In genomic region chr16:69328854-69329316, GRCh38 we compare ENCODE assay signal across 8 cellular contexts. TPM values are rescaled to one million over a fixed set of nuclear protein-coding genes. Genes with fewer than 3 reads are reported as not detected.
A peak's percentile ranks its signal among the peaks of the same experiment; 100 is the strongest.
DNase-seq lines count a peak whose midpoint lies in the region; ATAC-seq, FAIRE-seq and TF ChIP-seq lines count a peak whose summit lies in the region.

No MANE protein-coding gene starts in this region.

- DNase-seq in HAP-1 (ENCODE audit: low spot score in 2 of 2) = no peak
- no peak for DNase-seq in activated T-cell treated with anti-CD3 and anti-CD28 coated beads, Interleukin-2, amount 50 U/mL, for 4 hours
- DNase-seq in kidney = peak; percentile 41
- peak; percentile 40 to 63 for DNase-seq in aorta
- DNase-seq in NCI-H774 (lab: John Stamatoyannopoulos, UW) = no peak

- FAIRE-seq in kidney (lab: Jason Lieb, UNC) = no peak

- no peaks in the 10 kb centered on the region for H3K9me3 Mint-ChIP-seq in activated T-cell treated with anti-CD3 and anti-CD28 coated beads, Interleukin-2, amount 50 U/mL, for 4 hours

- H3K27me3 ChIP-seq in ACC112 (ENCODE audit: insufficient read depth, low read length) (no peaks in the 10 kb centered on the region), HAP-1 (ENCODE audit: low read depth) (no peaks in the 10 kb centered on the region), aorta (ENCODE audit: control insufficient read depth in 1 of 2, insufficient read depth in 2 of 2, low read length in 1 of 2) (no peaks in the 10 kb centered on the region)

- H2AFZ ChIP-seq in ACC112 (ENCODE audit: low read length, unreplicated experiment) = no peak overlapping the region

- peak overlapping the region; percentile 1 to 68 for H3K9ac ChIP-seq in kidney (ENCODE audit: low read length in 2 of 2)

- H3K9me3 ChIP-seq in HAP-1 (no peaks in the 10 kb centered on the region), kidney (ENCODE audit: control insufficient read depth in 1 of 2, low read length in 2 of 2) (no peaks in the 10 kb centered on the region), aorta (ENCODE audit: control insufficient read depth, low read length) (no peaks in the 10 kb centered on the region)

- H3K79me2 ChIP-seq in ACC112 (ENCODE audit: control insufficient read depth, insufficient read depth, low read length, unreplicated experiment) = peaks cover 49% of the 10 kb centered on the region

- H3K36me3 ChIP-seq in ACC112 (ENCODE audit: insufficient read depth, low read length) (peaks cover 8% of the 10 kb centered on the region; the same call in 1 of the 2 replicates), HAP-1 (replicated peaks) (peaks cover 77% of the 10 kb centered on the region), kidney (ENCODE audit: control insufficient read depth in 1 of 2, insufficient read depth in 2 of 2, low read length in 2 of 2) (peaks cover 17 to 28% of the 10 kb centered on the region in 2 donors), aorta (ENCODE audit: control insufficient read depth in 1 of 2, insufficient read depth in 2 of 2, low read length in 1 of 2) (peaks cover 2 to 5% of the 10 kb centered on the region in 2 donors)

- H3K4me3 Mint-ChIP-seq in activated T-cell treated with anti-CD3 and anti-CD28 coated beads, Interleukin-2, amount 50 U/mL, for 4 hours = peak overlapping the region; percentile 85

- in situ Hi-C loops in HAP-1 (cut with MboI; ENCODE audit: low sequenced_read_pairs) = no loop called here

- intact Hi-C loops in kidney (cut with DNase I) (no loop called here), aorta (cut with DNase I) (no loop called here)

- H3K27ac ChIP-seq in ACC112 (ENCODE audit: low read depth, low read length) (peak overlapping the region; percentile 11; the same call in 1 of the 2 replicates), kidney (ENCODE audit: low read depth in 2 of 2, low read length in 2 of 2) (peak overlapping the region; percentile 51 to 71), aorta (ENCODE audit: low read depth in 1 of 2, low read length in 2 of 2) (no peak overlapping the region)

- ATAC-seq in activated T-cell treated with anti-CD3 and anti-CD28 coated beads, Interleukin-2, amount 50 U/mL, for 4 hours = no peak
- no peak for ATAC-seq in aorta (ENCODE audit: low FRiP score)
- no peak for ATAC-seq in HG03571 (IDR thresholded peaks at IDR 0.05; ENCODE audit: unreplicated experiment)
- ATAC-seq in GM19467 (IDR thresholded peaks at IDR 0.05; ENCODE audit: unreplicated experiment) = no peak

- H3K4me1 ChIP-seq in ACC112 (ENCODE audit: control insufficient read depth, insufficient read depth, low read length, unreplicated experiment) (peaks cover 13% of the 10 kb centered on the region), HAP-1 (peaks cover 20% of the 10 kb centered on the region), kidney (ENCODE audit: control insufficient read depth in 1 of 2, insufficient read depth in 1 of 2, low read depth in 1 of 2, low read length in 2 of 2) (peaks cover 30 to 40% of the 10 kb centered on the region in 2 donors), aorta (ENCODE audit: control insufficient read depth in 1 of 2, insufficient read depth in 2 of 2, low read length in 2 of 2) (no peaks in the 10 kb centered on the region)

- no peaks in the 10 kb centered on the region for H3K27me3 Mint-ChIP-seq in activated T-cell treated with anti-CD3 and anti-CD28 coated beads, Interleukin-2, amount 50 U/mL, for 4 hours (ENCODE audit: low read depth)

- TF ChIP-seq CTCF in kidney (IDR thresholded peaks at IDR 0.05; ENCODE audit: borderline replicate concordance, extremely low read depth, insufficient read depth) = no peak

- 51 to 53% methylated on average over 10 of the region's 10 CpGs for WGBS in aorta, 2 donors

- H3K4me3 ChIP-seq in ACC112 (ENCODE audit: low read depth, low read length) (peak overlapping the region; percentile 93), HAP-1 (peak overlapping the region; percentile 79), kidney (ENCODE audit: low read length in 2 of 2) (peak overlapping the region; percentile 80 to 84), aorta (ENCODE audit: low read length in 2 of 2) (no peak overlapping the region)

- peaks cover 13% of the 10 kb centered on the region for H3K36me3 Mint-ChIP-seq in activated T-cell treated with anti-CD3 and anti-CD28 coated beads, Interleukin-2, amount 50 U/mL, for 4 hours (ENCODE audit: insufficient read depth)

- peaks cover 49% of the 10 kb centered on the region for H3K4me1 Mint-ChIP-seq in activated T-cell treated with anti-CD3 and anti-CD28 coated beads, Interleukin-2, amount 50 U/mL, for 4 hours (ENCODE audit: low read depth)

RNA-seq across cellular contexts. Expression of gene PDF, which starts 1.5 kb away (rescaled TPM):
- 10 to 100 TPM; 38.2 to 46.7 (median 43.4) TPM for total RNA-seq in activated T-cell treated with anti-CD3 and anti-CD28 coated beads, Interleukin-2, amount 50 U/mL, for 4 hours
- 22.4 TPM for total RNA-seq in kidney
- polyA plus RNA-seq in kidney (ENCODE audit: insufficient read depth, low read depth, low replicate concordance) = 30.8 TPM
- total RNA-seq in aorta = 1 to 10 TPM; 5.7 to 6.0 TPM
- polyA plus RNA-seq in aorta = 1 to 10 TPM; 3.6 to 4.0 TPM

RNA-seq across cellular contexts. Expression of gene COG8, which starts 10.5 kb away (rescaled TPM):
- 10 to 100 TPM; 34.6 to 47.0 (median 43.1) TPM for total RNA-seq in activated T-cell treated with anti-CD3 and anti-CD28 coated beads, Interleukin-2, amount 50 U/mL, for 4 hours
- 49.5 TPM for total RNA-seq in kidney
- polyA plus RNA-seq in kidney (ENCODE audit: insufficient read depth, low read depth, low replicate concordance) = 33.8 TPM
- 10 to 100 TPM; 21.5 to 29.4 TPM for total RNA-seq in aorta
- polyA plus RNA-seq in aorta = 10 to 100 TPM in 1 of 2 donors, 1 to 10 TPM in 1; 5.3 to 16.5 TPM

RNA-seq across cellular contexts. Expression of gene NIP7, which starts 10.7 kb away (rescaled TPM):
- 100 to 1,000 TPM; 129 to 136 (median 132) TPM for total RNA-seq in activated T-cell treated with anti-CD3 and anti-CD28 coated beads, Interleukin-2, amount 50 U/mL, for 4 hours
- total RNA-seq in kidney (20.2 TPM), aorta (10 to 100 TPM; 11.5 to 21.3 TPM)
- polyA plus RNA-seq in kidney (ENCODE audit: insufficient read depth, low read depth, low replicate concordance) (9.9 TPM), aorta (10 to 100 TPM in 1 of 2 donors, 1 to 10 TPM in 1; 7.1 to 14.5 TPM)

RNA-seq across cellular contexts. Expression of gene VPS4A, which starts 17.7 kb away (rescaled TPM):
- total RNA-seq in activated T-cell treated with anti-CD3 and anti-CD28 coated beads, Interleukin-2, amount 50 U/mL, for 4 hours = 10 to 100 TPM; 41.5 to 45.8 (median 44.1) TPM
- 38.6 TPM for total RNA-seq in kidney
- polyA plus RNA-seq in kidney (ENCODE audit: insufficient read depth, low read depth, low replicate concordance) = 62.1 TPM
- 10 to 100 TPM; 28.6 to 30.0 TPM for total RNA-seq in aorta
- polyA plus RNA-seq in aorta = 10 to 100 TPM; 25.4 to 44.6 TPM

RNA-seq across cellular contexts. Expression of gene TMED6, which starts 22.7 kb away (rescaled TPM):
- 1 to 10 TPM in 2 of 3 donors, under 1 TPM in 1; 0.90 to 1.5 (median 1.1) TPM for total RNA-seq in activated T-cell treated with anti-CD3 and anti-CD28 coated beads, Interleukin-2, amount 50 U/mL, for 4 hours
- total RNA-seq in kidney = 2.6 TPM
- 11.5 TPM for polyA plus RNA-seq in kidney (ENCODE audit: insufficient read depth, low read depth, low replicate concordance)
- total RNA-seq in aorta = 1 to 10 TPM in 1 of 2 donors, under 1 TPM in 1; 0.84 to 1.1 TPM
- not detected for polyA plus RNA-seq in aorta

Comparison
In these comparisons a context has a peak if more than half of its experiments do, and no peak if none do; other contexts are left out.
1. H3K27ac ChIP-seq: peak in ACC112 (single experiment) and kidney (2 of 2); none in aorta (0 of 2).
2. H3K4me3 ChIP-seq: peak in ACC112 (single experiment), HAP-1 (single experiment) and kidney (2 of 2); none in aorta (0 of 2).
3. DNase-seq: peak in kidney (single experiment) and aorta (2 of 2); none in HAP-1 (0 of 2), activated T-cell treated with anti-CD3 and anti-CD28 coated beads, Interleukin-2, amount 50 U/mL, for 4 hours (single experiment) and NCI-H774 (single experiment).